In genomic region chr14:39230416-39230815, GRCh38 we compare ENCODE assay signal across 1 cellular context.
TF ChIP-seq lines count a peak whose summit lies in the region.

No MANE protein-coding gene starts in this region.

TF ChIP-seq in IMR-90, 13 proteins besides CTCF, POLR2A, EP300 and RAD21:
- TF ChIP-seq RFX5 (IDR thresholded peaks at IDR 0.05; ENCODE audit: low read depth, low read length) (no peak), CEBPB (IDR thresholded peaks at IDR 0.05; ENCODE audit: low read depth, low read length) (no peak), RCOR1 (IDR thresholded peaks at IDR 0.05; ENCODE audit: insufficient replicate concordance, low read length) (no peak), NFE2L2 (IDR thresholded peaks at IDR 0.05; ENCODE audit: low read depth, low read length) (no peak)
TF ChIP-seq in IMR-90: peak in this region for 0.
